Comparison of ENCODE assay signal across 11 cellular contexts in the genomic region with DNA sequence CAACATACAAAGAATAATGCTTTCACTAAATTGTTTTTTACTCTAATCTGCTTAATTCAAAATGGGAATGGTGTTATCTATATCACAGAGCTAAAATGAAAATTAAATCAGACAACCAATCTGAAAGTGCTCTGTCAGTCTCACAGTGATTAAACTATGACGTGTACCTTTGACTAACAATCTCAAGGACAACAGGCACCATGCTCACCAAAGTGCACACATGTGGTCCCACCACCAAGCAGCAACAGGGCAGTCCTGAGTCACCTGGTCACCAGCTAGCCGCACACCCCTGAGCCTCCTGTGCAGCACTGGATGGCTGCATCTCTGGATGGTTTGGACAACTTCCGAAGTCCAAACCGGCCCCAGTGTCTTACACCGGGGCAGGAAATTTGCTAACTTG. TPM values are rescaled to one million over a fixed set of nuclear protein-coding genes. Genes with fewer than 3 reads are reported as not detected.
DNase-seq lines count a peak whose midpoint lies in the region; ATAC-seq, FAIRE-seq and TF ChIP-seq lines count a peak whose summit lies in the region.
"Had no signal": no experiment of that assay in that cellular context is flagged by ENCODE, and none has a peak within 500 bp of the region (broad histone marks: within the 10 kb centered on the region; RNA-seq: fewer than 3 reads in every experiment).

No MANE protein-coding gene starts in this region.

- DNase-seq in CD14-positive monocyte (ENCODE audit: low spot score) (no peak), brain microvascular endothelial cell (peak; percentile 19), UCSD-AML1 (lab: John Stamatoyannopoulos, UW; ENCODE audit: unreplicated experiment) (no peak), GM19239 (ENCODE audit: insufficient read length, low spot score) (no peak), medulla oblongata (ENCODE audit: extremely low spot score) (no peak), NCI-H748 treated with DMSO at 0.1 percent for 48 hours (lab: John Stamatoyannopoulos, UW) (no peak)
- no peak for DNase-seq in naive thymus-derived CD8-positive, alpha-beta T cell
- DNase-seq: activated CD4-positive, CD25-positive, alpha-beta regulatory T cell; amniotic stem cell; NCI-H187 treated with DMSO at 0.1 percent for 48 hours had no signal

- in situ Hi-C loops in brain microvascular endothelial cell (cut with HindIII; ENCODE audit: low pct_ligation_motif_present, low sequenced_read_pairs) = no loop called here

- H3K36me3 ChIP-seq in brain microvascular endothelial cell (replicated peaks) = peaks cover 49% of the 10 kb centered on the region

- H3K4me3 Mint-ChIP-seq in CD14-positive monocyte (no peak overlapping the region), IgD-negative memory B cell (peak overlapping the region in 2 of 4 donors; percentile 76 to 90)
- H3K4me3 Mint-ChIP-seq in naive thymus-derived CD8-positive, alpha-beta T cell = no peak overlapping the region

- no peak for ATAC-seq in naive thymus-derived CD8-positive, alpha-beta T cell

- TF ChIP-seq CTCF in CD14-positive monocyte (IDR thresholded peaks at IDR 0.05) = no peak
- TF ChIP-seq CTCF in brain microvascular endothelial cell (IDR thresholded peaks at IDR 0.05; ENCODE audit: low read depth, low read length, missing control alignments) = no peak

- H3K27ac ChIP-seq in brain microvascular endothelial cell = no peak overlapping the region

- POLR2A ChIA-PET in naive thymus-derived CD8-positive, alpha-beta T cell (lab: Charles Lee) = no interaction called here

- no peaks in the 10 kb centered on the region for H3K27me3 Mint-ChIP-seq in CD14-positive monocyte (ENCODE audit: low read depth in 3 of 3)
- H3K27me3 Mint-ChIP-seq in IgD-negative memory B cell = no peaks in the 10 kb centered on the region
- no peaks in the 10 kb centered on the region for H3K27me3 Mint-ChIP-seq in naive thymus-derived CD8-positive, alpha-beta T cell

- no peaks in the 10 kb centered on the region for H3K9me3 Mint-ChIP-seq in CD14-positive monocyte
- no peaks in the 10 kb centered on the region for H3K9me3 Mint-ChIP-seq in IgD-negative memory B cell
- no peaks in the 10 kb centered on the region for H3K9me3 Mint-ChIP-seq in naive thymus-derived CD8-positive, alpha-beta T cell

- no peaks in the 10 kb centered on the region for H3K27me3 ChIP-seq in brain microvascular endothelial cell (replicated peaks)

- peak overlapping the region in 4 of 7 donors; percentile 21 to 77 (median 49) for H3K27ac Mint-ChIP-seq in CD14-positive monocyte
- H3K27ac Mint-ChIP-seq in IgD-negative memory B cell = peak overlapping the region; percentile 89 to 99 (median 92)
- H3K27ac Mint-ChIP-seq in naive thymus-derived CD8-positive, alpha-beta T cell = peak overlapping the region in 6 of 10 donors; percentile 12 to 80 (median 63)

- H3K4me1 Mint-ChIP-seq in CD14-positive monocyte = no peaks in the 10 kb centered on the region
- H3K4me1 Mint-ChIP-seq in IgD-negative memory B cell = peaks cover 17 to 46% (median 44%) of the 10 kb centered on the region in 3 donors
- peaks cover 17 to 43% (median 34%) of the 10 kb centered on the region in 4 donors for H3K4me1 Mint-ChIP-seq in naive thymus-derived CD8-positive, alpha-beta T cell

- intact Hi-C loops in CD14-positive monocyte (cut with micrococcal nuclease) = no loop called here

- H3K36me3 Mint-ChIP-seq in CD14-positive monocyte (peaks cover 58 to 84% of the 10 kb centered on the region in 2 donors), IgD-negative memory B cell (peaks cover 4% of the 10 kb centered on the region)
- H3K36me3 Mint-ChIP-seq in naive thymus-derived CD8-positive, alpha-beta T cell = peaks cover 0 to 81% (median 0%) of the 10 kb centered on the region in 3 donors

- no peak for FAIRE-seq in GM19239 (lab: Jason Lieb, UNC)

- no peak overlapping the region for H3K4me3 ChIP-seq in brain microvascular endothelial cell (ENCODE audit: low read depth, low read length)

RNA-seq across cellular contexts. Expression of a gene that starts 54.5 kb away (rescaled TPM):
- polyA plus RNA-seq in CD14-positive monocyte (100 to 1,000 TPM; 175 to 235 TPM), IgD-negative memory B cell (55.6 TPM)
- 10 to 100 TPM; 47.3 to 53.9 TPM for total RNA-seq in naive thymus-derived CD8-positive, alpha-beta T cell
- 10 to 100 TPM; 18.3 to 25.4 (median 19.7) TPM for polyA plus RNA-seq in naive thymus-derived CD8-positive, alpha-beta T cell

RNA-seq across cellular contexts. Expression of a gene that starts 58.1 kb away (rescaled TPM):
- polyA plus RNA-seq in CD14-positive monocyte (100 to 1,000 TPM in 1 of 2 donors, 10 to 100 TPM in 1; 41.9 to 111 TPM), IgD-negative memory B cell (40.0 TPM)
- total RNA-seq in naive thymus-derived CD8-positive, alpha-beta T cell = 100 to 1,000 TPM; 231 to 232 TPM
- 100 to 1,000 TPM in 2 of 3 donors, 10 to 100 TPM in 1; 45.9 to 107 (median 105) TPM for polyA plus RNA-seq in naive thymus-derived CD8-positive, alpha-beta T cell
